20 cellular contexts compared by ENCODE assay signal in genomic region chr15:23574742-23575141, GRCh38. TPM values are rescaled to one million over a fixed set of nuclear protein-coding genes. Genes with fewer than 3 reads are reported as not detected.
"Had no signal": no experiment of that assay in that cellular context is flagged by ENCODE, and none has a peak within 500 bp of the region (broad histone marks: within the 10 kb centered on the region; RNA-seq: fewer than 3 reads in every experiment).

No MANE protein-coding gene starts in this region.

- H3K79me2 ChIP-seq: parathyroid adenoma had no signal

- ATAC-seq: activated CD4-positive, alpha-beta T cell treated with anti-CD3 and anti-CD28 coated beads for 36 hours; activated naive CD4-positive, alpha-beta T cell treated with anti-CD3 and anti-CD28 coated beads, Interleukin-2, amount 50 U/mL, for 72 hours; body of pancreas; heart right ventricle; natural killer cell; sciatic nerve; stimulated activated naive CD8-positive, alpha-beta T cell treated with anti-CD3 and anti-CD28 coated beads, Interleukin-15, amount 100 ng/mL, for 72 hours had no signal

- H3K9me3 ChIP-seq: body of pancreas, esophagus squamous epithelium, heart right ventricle, suprapubic skin, transverse colon had no signal

- DNase-seq: activated CD4-positive, alpha-beta memory T cell treated with anti-CD3 and anti-CD28 coated beads for 36 hours; activated CD4-positive, alpha-beta T cell treated with anti-CD3 and anti-CD28 coated beads for 36 hours; activated gamma-delta T cell treated with Interleukin-2 at 50 U/mL for 16 hours; activated T-cell treated with anti-CD3 and anti-CD28 coated beads for 4 hours; body of pancreas; dermis blood vessel endothelial cell; effector memory CD4-positive, alpha-beta T cell; esophagus squamous epithelium; heart right ventricle; mesenchymal stem cell; natural killer cell; stimulated activated CD4-positive, alpha-beta T cell treated with anti-CD3 and anti-CD28 coated beads, Interleukin-4, amount 100 ng/mL, for 1 hour; stimulated activated naive CD8-positive, alpha-beta T cell treated with anti-CD3 and anti-CD28 coated beads, Interleukin-15, amount 100 ng/mL, for 72 hours; transverse colon had no signal

- H3K27ac ChIP-seq: body of pancreas, esophagus squamous epithelium, heart right ventricle, parathyroid adenoma, suprapubic skin had no signal

- H2AFZ ChIP-seq: parathyroid adenoma had no signal

- H3K4me1 ChIP-seq: esophagus squamous epithelium, heart right ventricle, parathyroid adenoma, suprapubic skin had no signal

- H3K4me3 ChIP-seq: body of pancreas, esophagus squamous epithelium, heart right ventricle, smooth muscle cell, suprapubic skin, transverse colon had no signal

- H3K4me2 ChIP-seq: smooth muscle cell had no signal

- H3K36me3 ChIP-seq: esophagus squamous epithelium, heart right ventricle, suprapubic skin, transverse colon had no signal

- H3K27me3 ChIP-seq: body of pancreas, esophagus squamous epithelium, suprapubic skin, transverse colon had no signal

- H3K9ac ChIP-seq: parathyroid adenoma had no signal

RNA-seq across cellular contexts. Expression of gene MKRN3, which starts 9.3 kb away (rescaled TPM):
- total RNA-seq: smooth muscle cell had no signal
- polyA plus RNA-seq: liver, smooth muscle cell had no signal
